Comparison of ENCODE assay signal across 1 cellular context in the genomic region with DNA sequence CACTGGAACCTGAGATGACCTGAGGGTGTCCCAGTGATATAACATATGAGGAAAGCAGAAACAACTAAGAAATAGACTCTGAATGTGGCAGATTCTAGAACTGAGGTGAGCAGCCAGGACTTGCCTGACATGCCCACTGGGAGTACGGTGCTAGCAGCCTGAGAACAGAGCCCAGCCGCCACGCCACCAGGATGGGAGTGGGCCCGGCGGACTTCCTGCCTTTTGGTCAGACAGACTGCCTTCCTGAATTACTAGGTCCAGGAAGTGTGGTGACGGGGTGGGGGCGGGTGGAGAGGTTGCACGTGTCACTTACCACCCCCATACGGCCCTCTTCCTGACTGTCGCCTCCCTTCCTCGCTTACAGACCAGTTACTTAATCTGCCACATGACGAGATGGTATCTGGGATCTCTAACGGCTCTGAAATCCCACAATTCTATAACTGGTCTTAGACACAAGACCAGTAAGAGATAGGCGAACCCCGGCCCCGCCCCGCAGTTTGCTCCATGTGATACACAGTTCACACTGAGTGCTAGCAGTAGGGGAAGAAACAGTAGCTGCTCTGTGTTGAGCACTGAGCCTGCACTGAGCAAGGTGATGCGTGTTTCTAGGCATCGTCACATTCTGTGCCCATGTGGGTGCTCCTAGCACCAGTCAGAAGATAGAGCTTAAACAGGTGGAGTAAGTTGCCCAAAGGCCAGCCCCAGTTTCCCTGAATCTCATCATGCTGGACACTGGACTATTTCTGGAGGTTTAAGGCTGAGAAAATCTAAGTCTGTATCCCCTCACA.
TF ChIP-seq lines count a peak whose summit lies in the region.

No MANE protein-coding gene starts in this region.

TF ChIP-seq in K562, 482 proteins besides CTCF, POLR2A, EP300 and RAD21 (continued from another document and continues in another):
- TF ChIP-seq PCBP2 (IDR thresholded peaks at IDR 0.05; ENCODE audit: low read depth, low read length, poor library complexity, severe bottlenecking): no peak
- TF ChIP-seq SAFB2 (IDR thresholded peaks at IDR 0.05; ENCODE audit: borderline replicate concordance, low read depth, low read length, severe bottlenecking): no peak
- TF ChIP-seq, protein P1, sequence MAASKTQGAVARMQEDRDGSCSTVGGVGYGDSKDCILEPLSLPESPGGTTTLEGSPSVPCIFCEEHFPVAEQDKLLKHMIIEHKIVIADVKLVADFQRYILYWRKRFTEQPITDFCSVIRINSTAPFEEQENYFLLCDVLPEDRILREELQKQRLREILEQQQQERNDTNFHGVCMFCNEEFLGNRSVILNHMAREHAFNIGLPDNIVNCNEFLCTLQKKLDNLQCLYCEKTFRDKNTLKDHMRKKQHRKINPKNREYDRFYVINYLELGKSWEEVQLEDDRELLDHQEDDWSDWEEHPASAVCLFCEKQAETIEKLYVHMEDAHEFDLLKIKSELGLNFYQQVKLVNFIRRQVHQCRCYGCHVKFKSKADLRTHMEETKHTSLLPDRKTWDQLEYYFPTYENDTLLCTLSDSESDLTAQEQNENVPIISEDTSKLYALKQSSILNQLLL (CRISPR knock-in tag; IDR thresholded peaks at IDR 0.05; ENCODE audit: borderline replicate concordance): no peak
- TF ChIP-seq HSF4 (CRISPR knock-in tag; IDR thresholded peaks at IDR 0.05; ENCODE audit: borderline replicate concordance): no peak
- no peak for TF ChIP-seq ZNF347 (CRISPR knock-in tag; IDR thresholded peaks at IDR 0.05; ENCODE audit: low read depth)
- TF ChIP-seq RBM17 (IDR thresholded peaks at IDR 0.05; ENCODE audit: borderline replicate concordance, low read depth, low read length): no peak
- no peak for TF ChIP-seq BRCA1 (IDR thresholded peaks at IDR 0.05)
- TF ChIP-seq BRCA1 (CRISPR knock-in tag; IDR thresholded peaks at IDR 0.05): no peak
- TF ChIP-seq ZNF232 (CRISPR knock-in tag; IDR thresholded peaks at IDR 0.05): 0 out of 2 replicates have a peak, but pooled peaks have one; percentile 59
- TF ChIP-seq NFE2L1 (tag; IDR thresholded peaks at IDR 0.05; ENCODE audit: borderline replicate concordance, low read depth): no peak; the same call in 1 of the 2 replicates
- TF ChIP-seq JUNB (CRISPR knock-in tag; conservative IDR thresholded peaks at IDR 0.05): no peak
- TF ChIP-seq, protein P2, sequence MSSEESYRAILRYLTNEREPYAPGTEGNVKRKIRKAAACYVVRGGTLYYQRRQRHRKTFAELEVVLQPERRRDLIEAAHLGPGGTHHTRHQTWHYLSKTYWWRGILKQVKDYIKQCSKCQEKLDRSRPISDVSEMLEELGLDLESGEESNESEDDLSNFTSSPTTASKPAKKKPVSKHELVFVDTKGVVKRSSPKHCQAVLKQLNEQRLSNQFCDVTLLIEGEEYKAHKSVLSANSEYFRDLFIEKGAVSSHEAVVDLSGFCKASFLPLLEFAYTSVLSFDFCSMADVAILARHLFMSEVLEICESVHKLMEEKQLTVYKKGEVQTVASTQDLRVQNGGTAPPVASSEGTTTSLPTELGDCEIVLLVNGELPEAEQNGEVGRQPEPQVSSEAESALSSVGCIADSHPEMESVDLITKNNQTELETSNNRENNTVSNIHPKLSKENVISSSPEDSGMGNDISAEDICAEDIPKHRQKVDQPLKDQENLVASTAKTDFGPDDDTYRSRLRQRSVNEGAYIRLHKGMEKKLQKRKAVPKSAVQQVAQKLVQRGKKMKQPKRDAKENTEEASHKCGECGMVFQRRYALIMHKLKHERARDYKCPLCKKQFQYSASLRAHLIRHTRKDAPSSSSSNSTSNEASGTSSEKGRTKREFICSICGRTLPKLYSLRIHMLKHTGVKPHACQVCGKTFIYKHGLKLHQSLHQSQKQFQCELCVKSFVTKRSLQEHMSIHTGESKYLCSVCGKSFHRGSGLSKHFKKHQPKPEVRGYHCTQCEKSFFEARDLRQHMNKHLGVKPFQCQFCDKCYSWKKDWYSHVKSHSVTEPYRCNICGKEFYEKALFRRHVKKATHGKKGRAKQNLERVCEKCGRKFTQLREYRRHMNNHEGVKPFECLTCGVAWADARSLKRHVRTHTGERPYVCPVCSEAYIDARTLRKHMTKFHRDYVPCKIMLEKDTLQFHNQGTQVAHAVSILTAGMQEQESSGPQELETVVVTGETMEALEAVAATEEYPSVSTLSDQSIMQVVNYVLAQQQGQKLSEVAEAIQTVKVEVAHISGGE (CRISPR knock-in tag; IDR thresholded peaks at IDR 0.05): peak in 1 of 3 experiments; percentile 84; a peak in 2 of 6 replicates
- TF ChIP-seq ZNF311 (CRISPR knock-in tag; IDR thresholded peaks at IDR 0.05): no peak
- no peak for TF ChIP-seq STAT5A (IDR thresholded peaks at IDR 0.05; ENCODE audit: borderline replicate concordance, low read length)
- TF ChIP-seq, protein P3, sequence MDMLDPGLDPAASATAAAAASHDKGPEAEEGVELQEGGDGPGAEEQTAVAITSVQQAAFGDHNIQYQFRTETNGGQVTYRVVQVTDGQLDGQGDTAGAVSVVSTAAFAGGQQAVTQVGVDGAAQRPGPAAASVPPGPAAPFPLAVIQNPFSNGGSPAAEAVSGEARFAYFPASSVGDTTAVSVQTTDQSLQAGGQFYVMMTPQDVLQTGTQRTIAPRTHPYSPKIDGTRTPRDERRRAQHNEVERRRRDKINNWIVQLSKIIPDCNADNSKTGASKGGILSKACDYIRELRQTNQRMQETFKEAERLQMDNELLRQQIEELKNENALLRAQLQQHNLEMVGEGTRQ (CRISPR knock-in tag; IDR thresholded peaks at IDR 0.05): peak; percentile 84
- TF ChIP-seq RBM22 (IDR thresholded peaks at IDR 0.05; ENCODE audit: low read depth, low read length, poor library complexity, severe bottlenecking): no peak
- no peak for TF ChIP-seq SIN3B (IDR thresholded peaks at IDR 0.05; ENCODE audit: low read depth)
- no peak for TF ChIP-seq PTRF (tag; IDR thresholded peaks at IDR 0.05)
- no peak for TF ChIP-seq HDGF (IDR thresholded peaks at IDR 0.05)
- no peak for TF ChIP-seq HDAC8 (tag; IDR thresholded peaks at IDR 0.05)
- TF ChIP-seq MYC (IDR thresholded peaks at IDR 0.05; ENCODE audit: low read depth, low read length): peak; percentile 99
- peak; percentile 41; the same call in 1 of the 2 replicates for TF ChIP-seq MYC (CRISPR knock-in tag; IDR thresholded peaks at IDR 0.05; ENCODE audit: borderline replicate concordance, low read depth)
- no peak; the same call in 1 of the 2 replicates for TF ChIP-seq ZNF134 (CRISPR knock-in tag; conservative IDR thresholded peaks at IDR 0.05)
- TF ChIP-seq, protein P4, sequence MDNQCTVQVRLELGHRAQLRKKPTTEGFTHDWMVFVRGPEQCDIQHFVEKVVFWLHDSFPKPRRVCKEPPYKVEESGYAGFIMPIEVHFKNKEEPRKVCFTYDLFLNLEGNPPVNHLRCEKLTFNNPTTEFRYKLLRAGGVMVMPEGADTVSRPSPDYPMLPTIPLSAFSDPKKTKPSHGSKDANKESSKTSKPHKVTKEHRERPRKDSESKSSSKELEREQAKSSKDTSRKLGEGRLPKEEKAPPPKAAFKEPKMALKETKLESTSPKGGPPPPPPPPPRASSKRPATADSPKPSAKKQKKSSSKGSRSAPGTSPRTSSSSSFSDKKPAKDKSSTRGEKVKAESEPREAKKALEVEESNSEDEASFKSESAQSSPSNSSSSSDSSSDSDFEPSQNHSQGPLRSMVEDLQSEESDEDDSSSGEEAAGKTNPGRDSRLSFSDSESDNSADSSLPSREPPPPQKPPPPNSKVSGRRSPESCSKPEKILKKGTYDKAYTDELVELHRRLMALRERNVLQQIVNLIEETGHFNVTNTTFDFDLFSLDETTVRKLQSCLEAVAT (IDR thresholded peaks at IDR 0.05): peak; percentile 37 to 74; a peak in 1 of 4 replicates
- no peak for TF ChIP-seq MED1 (CRISPR knock-in tag; IDR thresholded peaks at IDR 0.05; ENCODE audit: borderline replicate concordance)
- peak; percentile 88 for TF ChIP-seq ZNF830 (CRISPR knock-in tag; IDR thresholded peaks at IDR 0.05)
- TF ChIP-seq ZNF780A (CRISPR knock-in tag; IDR thresholded peaks at IDR 0.05): no peak
- TF ChIP-seq, protein P5, sequence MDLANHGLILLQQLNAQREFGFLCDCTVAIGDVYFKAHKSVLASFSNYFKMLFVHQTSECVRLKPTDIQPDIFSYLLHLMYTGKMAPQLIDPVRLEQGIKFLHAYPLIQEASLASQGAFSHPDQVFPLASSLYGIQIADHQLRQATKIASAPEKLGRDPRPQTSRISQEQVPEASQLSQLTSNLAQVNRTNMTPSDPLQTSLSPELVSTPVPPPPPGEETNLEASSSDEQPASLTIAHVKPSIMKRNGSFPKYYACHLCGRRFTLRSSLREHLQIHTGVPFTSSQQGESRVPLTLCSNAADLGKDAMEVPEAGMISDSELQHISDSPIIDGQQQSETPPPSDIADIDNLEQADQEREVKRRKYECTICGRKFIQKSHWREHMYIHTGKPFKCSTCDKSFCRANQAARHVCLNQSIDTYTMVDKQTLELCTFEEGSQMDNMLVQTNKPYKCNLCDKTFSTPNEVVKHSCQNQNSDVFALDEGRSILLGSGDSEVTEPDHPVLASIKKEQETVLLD (IDR thresholded peaks at IDR 0.05): peak; percentile 62; the same call in 1 of the 2 replicates
- TF ChIP-seq, protein P6, sequence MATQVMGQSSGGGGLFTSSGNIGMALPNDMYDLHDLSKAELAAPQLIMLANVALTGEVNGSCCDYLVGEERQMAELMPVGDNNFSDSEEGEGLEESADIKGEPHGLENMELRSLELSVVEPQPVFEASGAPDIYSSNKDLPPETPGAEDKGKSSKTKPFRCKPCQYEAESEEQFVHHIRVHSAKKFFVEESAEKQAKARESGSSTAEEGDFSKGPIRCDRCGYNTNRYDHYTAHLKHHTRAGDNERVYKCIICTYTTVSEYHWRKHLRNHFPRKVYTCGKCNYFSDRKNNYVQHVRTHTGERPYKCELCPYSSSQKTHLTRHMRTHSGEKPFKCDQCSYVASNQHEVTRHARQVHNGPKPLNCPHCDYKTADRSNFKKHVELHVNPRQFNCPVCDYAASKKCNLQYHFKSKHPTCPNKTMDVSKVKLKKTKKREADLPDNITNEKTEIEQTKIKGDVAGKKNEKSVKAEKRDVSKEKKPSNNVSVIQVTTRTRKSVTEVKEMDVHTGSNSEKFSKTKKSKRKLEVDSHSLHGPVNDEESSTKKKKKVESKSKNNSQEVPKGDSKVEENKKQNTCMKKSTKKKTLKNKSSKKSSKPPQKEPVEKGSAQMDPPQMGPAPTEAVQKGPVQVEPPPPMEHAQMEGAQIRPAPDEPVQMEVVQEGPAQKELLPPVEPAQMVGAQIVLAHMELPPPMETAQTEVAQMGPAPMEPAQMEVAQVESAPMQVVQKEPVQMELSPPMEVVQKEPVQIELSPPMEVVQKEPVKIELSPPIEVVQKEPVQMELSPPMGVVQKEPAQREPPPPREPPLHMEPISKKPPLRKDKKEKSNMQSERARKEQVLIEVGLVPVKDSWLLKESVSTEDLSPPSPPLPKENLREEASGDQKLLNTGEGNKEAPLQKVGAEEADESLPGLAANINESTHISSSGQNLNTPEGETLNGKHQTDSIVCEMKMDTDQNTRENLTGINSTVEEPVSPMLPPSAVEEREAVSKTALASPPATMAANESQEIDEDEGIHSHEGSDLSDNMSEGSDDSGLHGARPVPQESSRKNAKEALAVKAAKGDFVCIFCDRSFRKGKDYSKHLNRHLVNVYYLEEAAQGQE (CRISPR knock-in tag; IDR thresholded peaks at IDR 0.05; ENCODE audit: low read depth): 0 out of 2 replicates have a peak, but pooled peaks have one; percentile 21
- peak; percentile 79 for TF ChIP-seq FOXJ2 (tag; IDR thresholded peaks at IDR 0.05)
- TF ChIP-seq MECOM (CRISPR knock-in tag; IDR thresholded peaks at IDR 0.05): peak; percentile 75
- peak; percentile 84 for TF ChIP-seq TEAD4 (IDR thresholded peaks at IDR 0.05; ENCODE audit: low read length)
- TF ChIP-seq TEAD4 (CRISPR knock-in tag; IDR thresholded peaks at IDR 0.05; ENCODE audit: borderline replicate concordance): no peak
- peak; percentile 79 for TF ChIP-seq SPI1 (IDR thresholded peaks at IDR 0.05; ENCODE audit: borderline replicate concordance, low read depth, low read length)
- TF ChIP-seq E2F3 (CRISPR knock-in tag; IDR thresholded peaks at IDR 0.05): no peak
- TF ChIP-seq, protein P7, sequence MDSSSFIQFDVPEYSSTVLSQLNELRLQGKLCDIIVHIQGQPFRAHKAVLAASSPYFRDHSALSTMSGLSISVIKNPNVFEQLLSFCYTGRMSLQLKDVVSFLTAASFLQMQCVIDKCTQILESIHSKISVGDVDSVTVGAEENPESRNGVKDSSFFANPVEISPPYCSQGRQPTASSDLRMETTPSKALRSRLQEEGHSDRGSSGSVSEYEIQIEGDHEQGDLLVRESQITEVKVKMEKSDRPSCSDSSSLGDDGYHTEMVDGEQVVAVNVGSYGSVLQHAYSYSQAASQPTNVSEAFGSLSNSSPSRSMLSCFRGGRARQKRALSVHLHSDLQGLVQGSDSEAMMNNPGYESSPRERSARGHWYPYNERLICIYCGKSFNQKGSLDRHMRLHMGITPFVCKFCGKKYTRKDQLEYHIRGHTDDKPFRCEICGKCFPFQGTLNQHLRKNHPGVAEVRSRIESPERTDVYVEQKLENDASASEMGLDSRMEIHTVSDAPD (CRISPR knock-in tag; IDR thresholded peaks at IDR 0.05): no peak
- TF ChIP-seq POLR3G (IDR thresholded peaks at IDR 0.05; ENCODE audit: extremely low read depth, insufficient read length, insufficient replicate concordance): no peak
- TF ChIP-seq SRSF1 (IDR thresholded peaks at IDR 0.05; ENCODE audit: low read depth, low read length): no peak
- TF ChIP-seq, protein P8, sequence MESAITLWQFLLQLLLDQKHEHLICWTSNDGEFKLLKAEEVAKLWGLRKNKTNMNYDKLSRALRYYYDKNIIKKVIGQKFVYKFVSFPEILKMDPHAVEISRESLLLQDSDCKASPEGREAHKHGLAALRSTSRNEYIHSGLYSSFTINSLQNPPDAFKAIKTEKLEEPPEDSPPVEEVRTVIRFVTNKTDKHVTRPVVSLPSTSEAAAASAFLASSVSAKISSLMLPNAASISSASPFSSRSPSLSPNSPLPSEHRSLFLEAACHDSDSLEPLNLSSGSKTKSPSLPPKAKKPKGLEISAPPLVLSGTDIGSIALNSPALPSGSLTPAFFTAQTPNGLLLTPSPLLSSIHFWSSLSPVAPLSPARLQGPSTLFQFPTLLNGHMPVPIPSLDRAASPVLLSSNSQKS (CRISPR knock-in tag; IDR thresholded peaks at IDR 0.05): no peak
- no peak for TF ChIP-seq ZNF165 (CRISPR knock-in tag; IDR thresholded peaks at IDR 0.05; ENCODE audit: borderline replicate concordance)
- TF ChIP-seq ZNF444 (CRISPR knock-in tag; IDR thresholded peaks at IDR 0.05): no peak
- TF ChIP-seq POLR2AphosphoS5 (IDR thresholded peaks at IDR 0.05; ENCODE audit: control insufficient read depth, insufficient read depth, low read depth, low read length): peak; percentile 78
- no peak for TF ChIP-seq KDM2B (CRISPR knock-in tag; IDR thresholded peaks at IDR 0.05)
- TF ChIP-seq, protein P9, sequence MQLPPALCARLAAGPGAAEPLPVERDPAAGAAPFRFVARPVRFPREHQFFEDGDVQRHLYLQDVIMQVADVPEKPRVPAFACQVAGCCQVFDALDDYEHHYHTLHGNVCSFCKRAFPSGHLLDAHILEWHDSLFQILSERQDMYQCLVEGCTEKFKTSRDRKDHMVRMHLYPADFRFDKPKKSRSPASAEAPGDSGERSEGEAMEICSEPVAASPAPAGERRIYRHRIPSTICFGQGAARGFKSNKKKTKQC (CRISPR knock-in tag; IDR thresholded peaks at IDR 0.05): no peak; the same call in 1 of the 2 replicates
- TF ChIP-seq ESRRB (CRISPR knock-in tag; IDR thresholded peaks at IDR 0.05; ENCODE audit: borderline replicate concordance): no peak
